ENCODE assay signal across 16 cellular contexts in genomic region chr15:41884458-41884857, GRCh38. TPM values are rescaled to one million over a fixed set of nuclear protein-coding genes. Genes with fewer than 3 reads are reported as not detected.
DNase-seq lines count a peak whose midpoint lies in the region; ATAC-seq and TF ChIP-seq lines count a peak whose summit lies in the region.
"Had no signal": no experiment of that assay in that cellular context is flagged by ENCODE, and none has a peak within 500 bp of the region (broad histone marks: within the 10 kb centered on the region; RNA-seq: fewer than 3 reads in every experiment).

No MANE protein-coding gene starts in this region.

- intact Hi-C loops in right lobe of liver (cut with DNase I) = no loop called here

- H3K4me3 ChIP-seq in CD4-positive, CD25-positive, alpha-beta regulatory T cell (ENCODE audit: low read depth, low read length) = no peak overlapping the region
- H3K4me3 ChIP-seq in right lobe of liver = no peak overlapping the region
- H3K4me3 ChIP-seq: HAP-1 had no signal

- H3K27me3 Mint-ChIP-seq in CD4-positive, CD25-positive, alpha-beta regulatory T cell = peaks cover 13% of the 10 kb centered on the region
- peaks cover 31% of the 10 kb centered on the region for H3K27me3 Mint-ChIP-seq in type B pancreatic cell

- no peaks in the 10 kb centered on the region for H3K27me3 ChIP-seq in CD4-positive, CD25-positive, alpha-beta regulatory T cell (ENCODE audit: control insufficient read depth, insufficient read depth, low read length)
- no peaks in the 10 kb centered on the region for H3K27me3 ChIP-seq in right lobe of liver

- no peaks in the 10 kb centered on the region for H3K36me3 ChIP-seq in CD4-positive, CD25-positive, alpha-beta regulatory T cell (ENCODE audit: control insufficient read depth, insufficient read depth, low read length)
- no peaks in the 10 kb centered on the region for H3K36me3 ChIP-seq in right lobe of liver
- H3K36me3 ChIP-seq: HAP-1 had no signal

- TF ChIP-seq CTCF in VCaP (conservative IDR thresholded peaks at IDR 0.05) = no peak
- no peak for TF ChIP-seq CTCF in right lobe of liver (IDR thresholded peaks at IDR 0.05)
- no peak for TF ChIP-seq CTCF in type B pancreatic cell (conservative IDR thresholded peaks at IDR 0.05)

- no peak for TF ChIP-seq POLR2A in right lobe of liver (IDR thresholded peaks at IDR 0.05)

- H3K4me1 Mint-ChIP-seq in CD4-positive, CD25-positive, alpha-beta regulatory T cell = peaks cover 0 to 25% (median 16%) of the 10 kb centered on the region in 4 donors
- H3K4me1 Mint-ChIP-seq in type B pancreatic cell (ENCODE audit: unreplicated experiment) = peaks cover 9% of the 10 kb centered on the region

- no peaks in the 10 kb centered on the region for H3K36me3 Mint-ChIP-seq in CD4-positive, CD25-positive, alpha-beta regulatory T cell
- H3K36me3 Mint-ChIP-seq in type B pancreatic cell = no peaks in the 10 kb centered on the region
- H3K36me3 Mint-ChIP-seq: CD4-positive, alpha-beta memory T cell had no signal

- peaks cover 12% of the 10 kb centered on the region for H3K4me1 ChIP-seq in CD4-positive, CD25-positive, alpha-beta regulatory T cell (ENCODE audit: control insufficient read depth, insufficient read depth, low read length, poor library complexity, severe bottlenecking)
- H3K4me1 ChIP-seq in right lobe of liver = peaks cover 0 to 52% (median 25%) of the 10 kb centered on the region in 4 donors
- H3K4me1 ChIP-seq: HAP-1 had no signal

- WGBS in right lobe of liver (ENCODE audit: insufficient coverage, low coverage, low lambda C conversion rate, missing lambda C conversion rate) = 29% methylated on average over 7 of the region's 7 CpGs

- H3K4me3 Mint-ChIP-seq in CD4-positive, CD25-positive, alpha-beta regulatory T cell = peak overlapping the region in 1 of 4 donors; percentile 48
- H3K4me3 Mint-ChIP-seq in type B pancreatic cell = peak overlapping the region; percentile 20

- DNase-seq in CD4-positive, CD25-positive, alpha-beta regulatory T cell = no peak
- DNase-seq in right lobe of liver (peak; percentile 71 to 89 (median 88)), type B pancreatic cell (ENCODE audit: extremely low spot score, unreplicated experiment) (no peak), SHP77 (lab: John Stamatoyannopoulos, UW) (no peak)
- DNase-seq: ACHN; Calu3; CD4-positive, alpha-beta memory T cell; DMS79 treated with DMSO at 0.1 percent for 48 hours; GF-D8; KG1 had no signal

- no peaks in the 10 kb centered on the region for H3K9me3 ChIP-seq in CD4-positive, CD25-positive, alpha-beta regulatory T cell (ENCODE audit: control insufficient read depth in 2 of 2, low read length in 2 of 2)
- H3K9me3 ChIP-seq in right lobe of liver = no peaks in the 10 kb centered on the region
- H3K9me3 ChIP-seq: HAP-1 had no signal

- ATAC-seq in CD4-positive, CD25-positive, alpha-beta regulatory T cell (ENCODE audit: low read depth in 2 of 2) = no peak
- ATAC-seq in right lobe of liver (peak; percentile 66 to 82 (median 76)), HG02981 (IDR thresholded peaks at IDR 0.05; ENCODE audit: unreplicated experiment) (no peak), GM19023 (IDR thresholded peaks at IDR 0.05; ENCODE audit: unreplicated experiment) (no peak)

- H3K27ac ChIP-seq in CD4-positive, CD25-positive, alpha-beta regulatory T cell (ENCODE audit: insufficient read depth, low read length, poor library complexity, severe bottlenecking) = no peak overlapping the region
- peak overlapping the region; percentile 4; the same call in 1 of the 2 replicates for H3K27ac ChIP-seq in VCaP
- H3K27ac ChIP-seq in right lobe of liver = peak overlapping the region in 1 of 3 donors; percentile 69
- H3K27ac ChIP-seq: C4-2B had no signal

- H3K27ac Mint-ChIP-seq in CD4-positive, CD25-positive, alpha-beta regulatory T cell = peak overlapping the region in 2 of 3 donors; percentile 27 to 60
- no peak overlapping the region for H3K27ac Mint-ChIP-seq in type B pancreatic cell

- H3K9me3 Mint-ChIP-seq in CD4-positive, CD25-positive, alpha-beta regulatory T cell = peaks cover 0 to 2% (median 0%) of the 10 kb centered on the region in 7 donors
- no peaks in the 10 kb centered on the region for H3K9me3 Mint-ChIP-seq in type B pancreatic cell
- H3K9me3 Mint-ChIP-seq: CD4-positive, alpha-beta memory T cell had no signal

RNA-seq across cellular contexts. Expression of gene SPTBN5, which starts 9.4 kb away (rescaled TPM):
- total RNA-seq in CD4-positive, CD25-positive, alpha-beta regulatory T cell = 2.7 TPM
- under 1 TPM in 1 of 4 donors, not detected in 3; 0.26 TPM for polyA plus RNA-seq in CD4-positive, CD25-positive, alpha-beta regulatory T cell
- total RNA-seq in right lobe of liver (1 to 10 TPM in 2 of 6 experiments, under 1 TPM in 4; 0.06 to 3.2 (median 0.81) TPM), type B pancreatic cell (ENCODE audit: low replicate concordance) (3.1 and 4.2 TPM in 2 replicates)
- total RNA-seq: H4 had no signal

RNA-seq across cellular contexts. Expression of gene PLA2G4B, which starts 45.8 kb away (rescaled TPM):
- 30.1 TPM for total RNA-seq in CD4-positive, CD25-positive, alpha-beta regulatory T cell
- polyA plus RNA-seq in CD4-positive, CD25-positive, alpha-beta regulatory T cell = 1 to 10 TPM in 2 of 4 donors, under 1 TPM in 2; 0.42 to 3.4 (median 1.4) TPM
- total RNA-seq in right lobe of liver = 1 to 10 TPM in 5 of 6 experiments, under 1 TPM in 1; 0.31 to 7.3 (median 4.7) TPM
- total RNA-seq in type B pancreatic cell (ENCODE audit: low replicate concordance) = 17.7 and 19.9 TPM in 2 replicates

RNA-seq across cellular contexts. Expression of gene JMJD7, which starts 56.6 kb away (rescaled TPM):
- total RNA-seq in CD4-positive, CD25-positive, alpha-beta regulatory T cell = 42.2 TPM
- polyA plus RNA-seq in CD4-positive, CD25-positive, alpha-beta regulatory T cell = 10 to 100 TPM; 17.0 to 26.1 (median 24.5) TPM
- total RNA-seq in right lobe of liver = 1 to 10 TPM; 6.0 to 8.6 (median 7.3) TPM
- 29.0 and 51.7 TPM in 2 replicates for total RNA-seq in type B pancreatic cell (ENCODE audit: low replicate concordance)

Comparison
In these comparisons a context has a peak if more than half of its experiments do, and no peak if none do; other contexts are left out.
1. ATAC-seq: peak in right lobe of liver (4 of 4); none in CD4-positive, CD25-positive, alpha-beta regulatory T cell (0 of 2), HG02981 (single experiment) and GM19023 (single experiment).
2. DNase-seq: peak in right lobe of liver (3 of 3); none in CD4-positive, CD25-positive, alpha-beta regulatory T cell (0 of 3), type B pancreatic cell (single experiment) and SHP77 (0 of 2).